In genomic region chr20:16566080-16566479, GRCh38 we compare ENCODE assay signal across 25 cellular contexts.
"Had no signal": no experiment of that assay in that cellular context is flagged by ENCODE, and none has a peak within 500 bp of the region (broad histone marks: within the 10 kb centered on the region; RNA-seq: fewer than 3 reads in every experiment).

No MANE protein-coding gene starts in this region.

- H3K27me3 Mint-ChIP-seq: activated CD4-positive, alpha-beta memory T cell treated with anti-CD3 and anti-CD28 coated beads for 36 hours; activated CD4-positive, alpha-beta T cell treated with anti-CD3 and anti-CD28 coated beads, Interleukin-2, amount 10 ng/mL, durations not matched to agents 24 days and 14 days; activated naive CD4-positive, alpha-beta T cell treated with anti-CD3 and anti-CD28 coated beads, Interleukin-2, amount 10 ng/mL, durations not matched to agents 7 days and 5 days; activated naive CD8-positive, alpha-beta T cell treated with anti-CD3 and anti-CD28 coated beads, Interleukin-2, amount 10 ng/mL, durations not matched to agents 7 days and 5 days; activated T-cell treated with anti-CD3 and anti-CD28 coated beads, Interleukin-2, amount 50 U/mL, for 24 hours; brain; naive B cell; stimulated activated memory B cell treated with anti-CD40 and anti-IgM and Interleukin-4, amounts not matched to agents 10 μg/mL and 1 μg/mL and 100 μg/mL, for 72 hours had no signal

- H3K27ac Mint-ChIP-seq: activated CD4-positive, alpha-beta memory T cell treated with anti-CD3 and anti-CD28 coated beads for 36 hours; activated naive CD4-positive, alpha-beta T cell treated with anti-CD3 and anti-CD28 coated beads, Interleukin-2, amount 10 ng/mL, durations not matched to agents 7 days and 5 days; activated naive CD8-positive, alpha-beta T cell treated with anti-CD3 and anti-CD28 coated beads, Interleukin-2, amount 10 ng/mL, durations not matched to agents 7 days and 5 days; brain; stimulated activated memory B cell treated with anti-CD40 and anti-IgM and Interleukin-4, amounts not matched to agents 10 μg/mL and 1 μg/mL and 100 μg/mL, for 72 hours had no signal

- H3K36me3 Mint-ChIP-seq: activated CD4-positive, alpha-beta memory T cell treated with anti-CD3 and anti-CD28 coated beads for 36 hours; activated naive CD4-positive, alpha-beta T cell treated with anti-CD3 and anti-CD28 coated beads, Interleukin-2, amount 10 ng/mL, durations not matched to agents 7 days and 5 days; activated naive CD8-positive, alpha-beta T cell treated with anti-CD3 and anti-CD28 coated beads, Interleukin-2, amount 10 ng/mL, durations not matched to agents 7 days and 5 days; naive B cell had no signal

- H3K4me3 Mint-ChIP-seq: activated CD4-positive, alpha-beta memory T cell treated with anti-CD3 and anti-CD28 coated beads for 36 hours; activated CD4-positive, alpha-beta T cell treated with anti-CD3 and anti-CD28 coated beads, Interleukin-2, amount 10 ng/mL, durations not matched to agents 24 days and 14 days; activated naive CD4-positive, alpha-beta T cell treated with anti-CD3 and anti-CD28 coated beads, Interleukin-2, amount 10 ng/mL, durations not matched to agents 7 days and 5 days; activated naive CD8-positive, alpha-beta T cell treated with anti-CD3 and anti-CD28 coated beads, Interleukin-2, amount 10 ng/mL, durations not matched to agents 7 days and 5 days; activated T-cell treated with anti-CD3 and anti-CD28 coated beads, Interleukin-2, amount 50 U/mL, for 24 hours; brain; naive B cell; stimulated activated memory B cell treated with anti-CD40 and anti-IgM and Interleukin-4, amounts not matched to agents 10 μg/mL and 1 μg/mL and 100 μg/mL, for 72 hours had no signal

- H3K4me1 Mint-ChIP-seq: activated naive CD4-positive, alpha-beta T cell treated with anti-CD3 and anti-CD28 coated beads, Interleukin-2, amount 10 ng/mL, durations not matched to agents 7 days and 5 days; activated naive CD8-positive, alpha-beta T cell treated with anti-CD3 and anti-CD28 coated beads, Interleukin-2, amount 10 ng/mL, durations not matched to agents 7 days and 5 days had no signal

- DNase-seq: activated CD4-positive, alpha-beta memory T cell treated with anti-CD3 and anti-CD28 coated beads for 36 hours; activated CD4-positive, alpha-beta T cell treated with anti-CD3 and anti-CD28 coated beads, Interleukin-2, amount 10 ng/mL, durations not matched to agents 24 days and 14 days; activated CD4-positive, CD25-positive, alpha-beta regulatory T cell treated with anti-CD3 and anti-CD28 coated beads, Interleukin-2, amount 50 U/mL, for 72 hours; activated CD8-positive, alpha-beta memory T cell treated with anti-CD3 and anti-CD28 coated beads, Interleukin-2, amount 50 U/mL, for 48 hours; activated gamma-delta T cell; activated naive CD4-positive, alpha-beta T cell treated with anti-CD3 and anti-CD28 coated beads, Interleukin-2, amount 10 ng/mL, durations not matched to agents 7 days and 5 days; activated naive CD8-positive, alpha-beta T cell treated with anti-CD3 and anti-CD28 coated beads, Interleukin-2, amount 10 ng/mL, durations not matched to agents 7 days and 5 days; activated T-cell treated with anti-CD3 and anti-CD28 coated beads, Interleukin-2, amount 50 U/mL, for 24 hours; dorsolateral prefrontal cortex; effector memory CD4-positive, alpha-beta T cell; erythroblast; head of caudate nucleus; hippocampal formation; left colon; mammary epithelial cell; naive B cell; stimulated activated CD4-positive, alpha-beta T cell treated with anti-CD3 and anti-CD28 coated beads, Interleukin-1b, Interleukin-23, amount 100 ng/mL, for 48 hours; stimulated activated CD4-positive, alpha-beta T cell treated with anti-CD3 and anti-CD28 coated beads, Interleukin-4, amount 100 ng/mL, for 4 hours; stimulated activated CD8-positive, alpha-beta memory T cell treated with anti-CD3 and anti-CD28 coated beads, Interleukin-4, amount 100 ng/mL, for 48 hours; stomach; T-helper 9 cell; tibial artery; upper lobe of right lung had no signal

- ATAC-seq: left colon; stimulated activated memory B cell treated with anti-CD40 and anti-IgM and Interleukin-4, amounts not matched to agents 10 μg/mL and 1 μg/mL and 100 μg/mL, for 72 hours; upper lobe of right lung had no signal

- H3K9me3 Mint-ChIP-seq: activated CD4-positive, alpha-beta T cell treated with anti-CD3 and anti-CD28 coated beads, Interleukin-2, amount 10 ng/mL, durations not matched to agents 24 days and 14 days; activated naive CD4-positive, alpha-beta T cell treated with anti-CD3 and anti-CD28 coated beads, Interleukin-2, amount 10 ng/mL, durations not matched to agents 7 days and 5 days; activated T-cell treated with anti-CD3 and anti-CD28 coated beads, Interleukin-2, amount 50 U/mL, for 24 hours had no signal
